16 cellular contexts compared by ENCODE assay signal in the genomic region with DNA sequence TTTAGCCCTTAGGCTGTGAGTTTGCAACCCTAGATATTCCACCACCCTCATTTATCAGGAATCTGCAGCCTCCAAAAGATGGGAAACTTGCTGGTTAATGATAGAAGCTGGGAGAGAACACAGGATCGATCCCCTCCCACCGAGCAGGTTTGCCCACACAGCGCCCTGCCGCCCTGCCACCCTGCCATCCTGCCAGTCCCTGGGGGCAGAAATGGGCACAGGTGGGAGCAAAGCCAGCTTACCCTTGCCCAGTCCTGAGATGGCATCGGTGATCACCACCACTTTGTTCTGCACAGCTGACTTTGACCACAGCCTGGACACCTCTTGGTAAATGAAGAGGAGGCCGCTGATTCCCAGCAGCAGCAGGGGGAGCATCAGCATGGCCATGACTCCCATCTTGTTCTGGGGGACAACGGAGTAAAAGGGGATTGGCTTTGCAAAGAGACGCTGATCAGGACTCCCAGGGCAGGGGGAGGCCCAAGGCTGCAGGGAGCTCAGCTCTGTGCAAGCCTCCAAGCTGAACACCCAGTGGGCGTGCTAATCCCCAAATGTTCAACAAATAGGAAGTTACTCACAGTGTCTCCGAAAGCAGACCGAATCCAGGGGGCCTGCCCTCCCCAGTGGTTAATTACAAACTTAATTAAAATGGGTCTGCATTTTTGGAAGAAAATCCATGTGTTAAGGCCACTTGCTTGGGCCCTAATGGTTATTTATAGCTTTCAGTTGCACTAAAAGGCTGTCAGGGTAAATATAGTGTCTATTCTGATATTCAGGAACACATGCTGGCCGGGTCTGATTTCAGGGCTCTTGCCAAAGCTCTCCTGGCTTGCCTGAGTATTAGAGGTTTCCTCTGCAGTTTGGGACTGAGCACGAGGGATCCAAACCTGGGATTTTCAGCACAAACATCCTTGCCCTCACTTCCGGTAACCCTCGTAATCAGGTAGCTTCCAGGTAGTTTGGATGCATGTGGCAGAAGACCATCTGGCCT. TPM values are rescaled to one million over a fixed set of nuclear protein-coding genes. Genes with fewer than 3 reads are reported as not detected.
"Had no signal": no experiment of that assay in that cellular context is flagged by ENCODE, and none has a peak within 500 bp of the region (broad histone marks: within the 10 kb centered on the region; RNA-seq: fewer than 3 reads in every experiment).

Gene DHRS7C, minus strand, starts transcription at position 704 of the 988 bp plus-strand sequence. Its CDS starts 308 bp downstream, at position 396.

- H3K27me3 Mint-ChIP-seq: dendritic cell treated with granulocyte-macrophage colony-stimulating factor and Interleukin-4, amounts not matched to agents 40 ng/mL and 50 ng/mL, for 4 days had no signal

- H3K27ac ChIP-seq: adrenal gland, skin epidermis had no signal

- DNase-seq: activated CD4-positive, alpha-beta T cell treated with anti-CD3 and anti-CD28 coated beads for 48 hours; activated CD8-positive, alpha-beta memory T cell treated with anti-CD3 and anti-CD28 coated beads, Interleukin-2, amount 50 U/mL, for 48 hours; activated CD8-positive, alpha-beta T cell treated with anti-CD3 and anti-CD28 coated beads, Interleukin-2, amount 10 ng/mL, durations not matched to agents 7 days and 5 days; activated naive CD4-positive, alpha-beta T cell treated with anti-CD3 and anti-CD28 coated beads, Interleukin-2, amount 50 U/mL, for 16 hours; adrenal gland; central memory CD4-positive, alpha-beta T cell; left colon; mesenchymal stem cell; T-helper 1 cell had no signal

- ATAC-seq: activated CD8-positive, alpha-beta T cell treated with anti-CD3 and anti-CD28 coated beads, Interleukin-2, amount 10 ng/mL, durations not matched to agents 7 days and 5 days; left colon had no signal

- H3K4me3 ChIP-seq: adrenal gland, skin epidermis, uterus had no signal

- H3K4me3 Mint-ChIP-seq: activated CD8-positive, alpha-beta T cell treated with anti-CD3 and anti-CD28 coated beads, Interleukin-2, amount 10 ng/mL, durations not matched to agents 7 days and 5 days; activated T-helper 1 cell treated with anti-CD3 and anti-CD28 coated beads, Interleukin-12 subunit alpha, Interleukin-12 subunit beta, Interleukin-2, Interleukin-4 antibody, amounts not matched to agents 30 ng/mL and 10 ng/mL and 1 ng/mL, durations not matched to agents 14 hours and 24 hours and 36 hours; dendritic cell treated with granulocyte-macrophage colony-stimulating factor and Interleukin-4, amounts not matched to agents 40 ng/mL and 50 ng/mL, for 4 days had no signal

- H3K27me3 ChIP-seq: adrenal gland, uterus had no signal

- H3K9me3 Mint-ChIP-seq: activated T-helper 1 cell treated with anti-CD3 and anti-CD28 coated beads, Interleukin-12 subunit alpha, Interleukin-12 subunit beta, Interleukin-2, Interleukin-4 antibody, amounts not matched to agents 30 ng/mL and 10 ng/mL and 1 ng/mL, durations not matched to agents 14 hours and 24 hours and 36 hours; dendritic cell treated with granulocyte-macrophage colony-stimulating factor and Interleukin-4, amounts not matched to agents 40 ng/mL and 50 ng/mL, for 4 days had no signal

- H3K9me3 ChIP-seq: adrenal gland, uterus had no signal

- H3K4me1 ChIP-seq: adrenal gland, uterus had no signal

- H3K27ac Mint-ChIP-seq: activated CD8-positive, alpha-beta T cell treated with anti-CD3 and anti-CD28 coated beads, Interleukin-2, amount 10 ng/mL, durations not matched to agents 7 days and 5 days; activated T-helper 1 cell treated with anti-CD3 and anti-CD28 coated beads, Interleukin-12 subunit alpha, Interleukin-12 subunit beta, Interleukin-2, Interleukin-4 antibody, amounts not matched to agents 30 ng/mL and 10 ng/mL and 1 ng/mL, durations not matched to agents 14 hours and 24 hours and 36 hours; dendritic cell treated with granulocyte-macrophage colony-stimulating factor and Interleukin-4, amounts not matched to agents 40 ng/mL and 50 ng/mL, for 4 days had no signal

- H3K36me3 ChIP-seq: adrenal gland, uterus had no signal

RNA-seq across cellular contexts. Expression of gene DHRS7C, which starts in this region (rescaled TPM):
- total RNA-seq: activated CD8-positive, alpha-beta T cell treated with anti-CD3 and anti-CD28 coated beads, Interleukin-2, amount 10 ng/mL, durations not matched to agents 7 days and 5 days; activated T-helper 1 cell treated with anti-CD3 and anti-CD28 coated beads, Interleukin-12 subunit alpha, Interleukin-12 subunit beta, Interleukin-2, Interleukin-4 antibody, amounts not matched to agents 30 ng/mL and 10 ng/mL and 1 ng/mL, durations not matched to agents 14 hours and 24 hours and 36 hours; adrenal gland; epithelial cell of proximal tubule; osteocyte; uterus had no signal
- polyA plus RNA-seq: adrenal gland, neural cell had no signal
